In genomic region chr20:29411458-29411820, GRCh38 we compare ENCODE assay signal across 7 cellular contexts.
DNase-seq lines count a peak whose midpoint lies in the region; ATAC-seq and TF ChIP-seq lines count a peak whose summit lies in the region.
"Not testable (repeated sequence)": the region's sequence is repeated elsewhere in the genome, so short reads cannot be mapped to it uniquely, and the experiment has no call there.

No MANE protein-coding gene starts in this region.

- POLR2A ChIA-PET in SK-N-SH (lab: Yijun Ruan, JAX): not testable (repeated sequence)

- H3K4me2 ChIP-seq in SK-N-SH: peak overlapping the region; percentile 59; the same call in 1 of the 2 replicates
- H3K4me2 ChIP-seq in neuronal stem cell (ENCODE audit: insufficient read depth, low read length, poor library complexity, severe bottlenecking): not testable (repeated sequence)

- not testable (repeated sequence) for ATAC-seq in activated CD8-positive, alpha-beta memory T cell treated with anti-CD3 and anti-CD28 coated beads, Interleukin-2, amount 10 ng/mL, durations not matched to agents 7 days and 5 days
- ATAC-seq in left lobe of liver: peak; percentile 29

- H4K20me1 ChIP-seq in SK-N-SH (ENCODE audit: insufficient read depth): not testable (repeated sequence)

- H3F3A ChIP-seq in SK-N-SH (replicated peaks; ENCODE audit: insufficient read depth): not testable (repeated sequence)

- H3K9me2 ChIP-seq in SK-N-SH: not testable (repeated sequence)

- TF ChIP-seq EP300 in SK-N-SH (IDR thresholded peaks at IDR 0.05; ENCODE audit: borderline replicate concordance in 1 of 2, low read depth in 1 of 2, low read length in 1 of 2); suprapubic skin (IDR thresholded peaks at IDR 0.05): not testable (repeated sequence)

- peak overlapping the region; percentile 57 for H3K18ac ChIP-seq in neuronal stem cell (ENCODE audit: low read length)

- H3K27ac Mint-ChIP-seq in activated CD8-positive, alpha-beta memory T cell treated with anti-CD3 and anti-CD28 coated beads, Interleukin-2, amount 10 ng/mL, durations not matched to agents 7 days and 5 days; chondrocyte (ENCODE audit: unreplicated experiment): not testable (repeated sequence)
- peak overlapping the region; percentile 17 for H3K27ac Mint-ChIP-seq in glutamatergic neuron (ENCODE audit: unreplicated experiment)

- not testable (repeated sequence) for H3K27ac ChIP-seq in SK-N-SH (ENCODE audit: low read depth in 2 of 2, low read length in 1 of 2); neuronal stem cell (replicated peaks; ENCODE audit: low read length); suprapubic skin

- peak overlapping the region; percentile 17 for H3K23ac ChIP-seq in neuronal stem cell (ENCODE audit: low read depth, low read length, poor library complexity)

- not testable (repeated sequence) for H2AK5ac ChIP-seq in neuronal stem cell (ENCODE audit: low read depth, low read length)

- H2AFZ ChIP-seq in SK-N-SH (ENCODE audit: low read depth); neuronal stem cell (ENCODE audit: low read length): not testable (repeated sequence)

- not testable (repeated sequence) for TF ChIP-seq RAD21 in SK-N-SH (IDR thresholded peaks at IDR 0.05; ENCODE audit: low read length)

- H3K27me3 ChIP-seq in SK-N-SH (ENCODE audit: insufficient read depth) (peaks cover 55% of the 10 kb centered on the region), suprapubic skin (peaks cover 33% of the 10 kb centered on the region)
- not testable (repeated sequence) for H3K27me3 ChIP-seq in neuronal stem cell (ENCODE audit: control insufficient read depth in 3 of 3, insufficient read depth in 3 of 3, low read depth in 1 of 3, low read length in 3 of 3)

- not testable (repeated sequence) for H3K79me2 ChIP-seq in SK-N-SH (ENCODE audit: insufficient read depth)

- peak overlapping the region; percentile 93 for H3K4ac ChIP-seq in neuronal stem cell (ENCODE audit: low read length)

- not testable (repeated sequence) for TF ChIP-seq CTCF in SK-N-SH (IDR thresholded peaks at IDR 0.05); chondrocyte (IDR thresholded peaks at IDR 0.05); glutamatergic neuron (IDR thresholded peaks at IDR 0.05; ENCODE audit: partially characterized antibody, unreplicated experiment); suprapubic skin (IDR thresholded peaks at IDR 0.05)

- H2BK120ac ChIP-seq in neuronal stem cell (ENCODE audit: low read depth, low read length): not testable (repeated sequence)

- not testable (repeated sequence) for H2BK12ac ChIP-seq in neuronal stem cell (ENCODE audit: low read length)

- H3K4me3 Mint-ChIP-seq in activated CD8-positive, alpha-beta memory T cell treated with anti-CD3 and anti-CD28 coated beads, Interleukin-2, amount 10 ng/mL, durations not matched to agents 7 days and 5 days: peak overlapping the region; percentile 52
- not testable (repeated sequence) for H3K4me3 Mint-ChIP-seq in chondrocyte (ENCODE audit: unreplicated experiment); glutamatergic neuron (ENCODE audit: unreplicated experiment)

- H3K36me3 Mint-ChIP-seq in activated CD8-positive, alpha-beta memory T cell treated with anti-CD3 and anti-CD28 coated beads, Interleukin-2, amount 10 ng/mL, durations not matched to agents 7 days and 5 days; chondrocyte (ENCODE audit: low read depth): not testable (repeated sequence)
- peaks cover 21% of the 10 kb centered on the region for H3K36me3 Mint-ChIP-seq in glutamatergic neuron (ENCODE audit: unreplicated experiment)

- not testable (repeated sequence) for H3K4me1 ChIP-seq in SK-N-SH (ENCODE audit: control insufficient read depth in 1 of 2, insufficient read depth in 2 of 2, low read depth in 1 of 2, low read length in 1 of 2); neuronal stem cell (ENCODE audit: control insufficient read depth in 2 of 2, insufficient read depth in 1 of 2, low read depth in 1 of 2, low read length in 2 of 2); suprapubic skin

- not testable (repeated sequence) for H3K9ac ChIP-seq in SK-N-SH
- H3K9ac ChIP-seq in neuronal stem cell (ENCODE audit: low read depth, low read length, poor library complexity): peak overlapping the region; percentile 44

- CTCF ChIA-PET in SK-N-SH (lab: Yijun Ruan, JAX); activated CD8-positive, alpha-beta memory T cell treated with anti-CD3 and anti-CD28 coated beads, Interleukin-2, amount 10 ng/mL, durations not matched to agents 7 days and 5 days (lab: Charles Lee): not testable (repeated sequence)

- DNase-seq in SK-N-SH (peak; percentile 9), chondrocyte (ENCODE audit: low spot score) (peak; percentile 92)
- not testable (repeated sequence) for DNase-seq in activated CD8-positive, alpha-beta memory T cell treated with anti-CD3 and anti-CD28 coated beads, Interleukin-2, amount 10 ng/mL, durations not matched to agents 7 days and 5 days; glutamatergic neuron; left lobe of liver (ENCODE audit: low spot score); neuronal stem cell (ENCODE audit: low spot score); suprapubic skin (ENCODE audit: low spot score in 2 of 2)

- peak overlapping the region; percentile 65 for H4K8ac ChIP-seq in neuronal stem cell (ENCODE audit: low read depth, low read length)

- H3K4me3 ChIP-seq in SK-N-SH (ENCODE audit: low read depth in 2 of 2, low read length in 1 of 2): peak overlapping the region in 1 of 2 experiments; percentile 6; a peak in 2 of 4 replicates
- H3K4me3 ChIP-seq in neuronal stem cell (ENCODE audit: low read length in 2 of 2): peak overlapping the region in 1 of 2 donors; percentile 49
- peak overlapping the region; percentile 41 for H3K4me3 ChIP-seq in suprapubic skin

- not testable (repeated sequence) for H3K79me1 ChIP-seq in neuronal stem cell (ENCODE audit: low read depth, low read length)

- not testable (repeated sequence) for H3K36me3 ChIP-seq in SK-N-SH (replicated peaks in 1 of 2; ENCODE audit: control insufficient read depth in 1 of 2, insufficient read depth in 2 of 2, low read length in 1 of 2); neuronal stem cell (replicated peaks in 1 of 2; ENCODE audit: control insufficient read depth in 2 of 2, insufficient read depth in 2 of 2, low read length in 2 of 2); suprapubic skin

- H3K4me1 Mint-ChIP-seq in activated CD8-positive, alpha-beta memory T cell treated with anti-CD3 and anti-CD28 coated beads, Interleukin-2, amount 10 ng/mL, durations not matched to agents 7 days and 5 days; chondrocyte (ENCODE audit: low read depth); glutamatergic neuron (ENCODE audit: low read depth, unreplicated experiment): not testable (repeated sequence)

- H3K9me3 Mint-ChIP-seq in activated CD8-positive, alpha-beta memory T cell treated with anti-CD3 and anti-CD28 coated beads, Interleukin-2, amount 10 ng/mL, durations not matched to agents 7 days and 5 days (ENCODE audit: low read depth): peaks cover 18% of the 10 kb centered on the region
- H3K9me3 Mint-ChIP-seq in chondrocyte (ENCODE audit: low read depth) (peaks cover 48% of the 10 kb centered on the region), glutamatergic neuron (ENCODE audit: unreplicated experiment) (peaks cover 43% of the 10 kb centered on the region)

- H3K9me3 ChIP-seq in SK-N-SH, suprapubic skin: not testable (repeated sequence)
- H3K9me3 ChIP-seq in neuronal stem cell (replicated peaks in 1 of 2; ENCODE audit: control insufficient read depth in 2 of 2, insufficient read depth in 1 of 2, low read depth in 1 of 2, low read length in 2 of 2): peaks cover 0 to 17% of the 10 kb centered on the region in 2 donors

- H4K91ac ChIP-seq in neuronal stem cell (ENCODE audit: low read depth, low read length, poor library complexity): not testable (repeated sequence)

- WGBS in SK-N-SH (ENCODE audit: low lambda C conversion rate): 19% methylated on average over 30 of the region's 30 CpGs
- WGBS in neuronal stem cell (ENCODE audit: extremely low coverage in 2 of 2, insufficient read length in 2 of 2, insufficient replicate concordance in 1 of 2), 2 donors: no CpG with 5 or more reads among the region's 30 CpGs
- 61% methylated on average over 30 of the region's 30 CpGs for WGBS in suprapubic skin

- H2BK15ac ChIP-seq in neuronal stem cell (ENCODE audit: low read length): not testable (repeated sequence)

- not testable (repeated sequence) for TF ChIP-seq POLR2A in suprapubic skin (IDR thresholded peaks at IDR 0.05)

- H3K27me3 Mint-ChIP-seq in activated CD8-positive, alpha-beta memory T cell treated with anti-CD3 and anti-CD28 coated beads, Interleukin-2, amount 10 ng/mL, durations not matched to agents 7 days and 5 days: peaks cover 34% of the 10 kb centered on the region
- H3K27me3 Mint-ChIP-seq in chondrocyte (ENCODE audit: low read depth): not testable (repeated sequence)
- H3K27me3 Mint-ChIP-seq in glutamatergic neuron (ENCODE audit: unreplicated experiment): peaks cover 21% of the 10 kb centered on the region

- not testable (repeated sequence) for H3K14ac ChIP-seq in neuronal stem cell (ENCODE audit: low read length)

- H2BK5ac ChIP-seq in neuronal stem cell (ENCODE audit: low read length): not testable (repeated sequence)
